ENCODE assay signal across 8 cellular contexts in genomic region chr5:38208782-38209378, GRCh38. TPM values are rescaled to one million over a fixed set of nuclear protein-coding genes. Genes with fewer than 3 reads are reported as not detected.
DNase-seq lines count a peak whose midpoint lies in the region; ATAC-seq, FAIRE-seq and TF ChIP-seq lines count a peak whose summit lies in the region.

No MANE protein-coding gene starts in this region.

- no peaks in the 10 kb centered on the region for H3K9me3 ChIP-seq in osteoblast (ENCODE audit: low read depth, low read length)

- no peaks in the 10 kb centered on the region for H3K79me2 ChIP-seq in osteoblast (ENCODE audit: insufficient read depth, low read length)

- intact Hi-C loops in posterior vena cava (cut with DNase I) = no loop called here

- no peak overlapping the region for H3K4me3 ChIP-seq in osteoblast (ENCODE audit: insufficient read depth, low read length)

- peaks cover 17% of the 10 kb centered on the region for H3K27me3 ChIP-seq in osteoblast (ENCODE audit: insufficient read depth, low read length)

- no peaks in the 10 kb centered on the region for H3K4me1 ChIP-seq in osteoblast (ENCODE audit: insufficient read depth, low read length)

- TF ChIP-seq POLR2A in H54 (IDR thresholded peaks at IDR 0.05; ENCODE audit: low read depth, low read length) = no peak

- no peak for ATAC-seq in GM18519 (IDR thresholded peaks at IDR 0.05; ENCODE audit: low FRiP score, unreplicated experiment)

- H3K4me2 ChIP-seq in osteoblast (ENCODE audit: insufficient read depth, low read length) = no peak overlapping the region

- H4K20me1 ChIP-seq in osteoblast (ENCODE audit: insufficient read depth, low read length) = no peaks in the 10 kb centered on the region

- no peak for DNase-seq in AG09319 (ENCODE audit: extremely low read depth, low read depth)
- peak; percentile 36 for DNase-seq in H54 (ENCODE audit: insufficient read length, low spot score)
- peak; percentile 38 for DNase-seq in NCI-H526 treated with DMSO at 0.1 percent for 48 hours (lab: John Stamatoyannopoulos, UW)
- no peak for DNase-seq in osteoblast (ENCODE audit: insufficient read length, low spot score, missing footprints)
- DNase-seq in posterior vena cava (ENCODE audit: low spot score) = no peak
- no peak for DNase-seq in stimulated activated CD4-positive, alpha-beta T cell treated with anti-CD3 and anti-CD28 coated beads, Interleukin-12 subunit alpha, Interleukin-12 subunit beta, amount 100 ng/mL, for 4 hours

- peak; percentile 43 for FAIRE-seq in H54 (lab: Jason Lieb, UNC)
- peak; percentile 65 for FAIRE-seq in endometrium (lab: Jason Lieb, UNC)

- H3K27ac ChIP-seq in osteoblast (ENCODE audit: low read depth, low read length) = no peak overlapping the region

- H2AFZ ChIP-seq in osteoblast (ENCODE audit: low read length) = no peak overlapping the region

- TF ChIP-seq CTCF in AG09319 (IDR thresholded peaks at IDR 0.05; ENCODE audit: low read depth, low read length) = peak; percentile 33
- peak; percentile 59 for TF ChIP-seq CTCF in osteoblast (IDR thresholded peaks at IDR 0.05; ENCODE audit: extremely low read depth, low read depth, low read length)

- H3K36me3 ChIP-seq in osteoblast (ENCODE audit: insufficient read depth, low read length) = no peaks in the 10 kb centered on the region

RNA-seq across cellular contexts. Expression of gene EGFLAM, which starts 49.5 kb away (rescaled TPM):
- 11.2 and 13.8 TPM in 2 replicates for total RNA-seq in osteoblast
- 10 to 100 TPM in 1 of 2 donors, 1 to 10 TPM in 1; 6.4 to 10.2 TPM for total RNA-seq in posterior vena cava

Comparison
In these comparisons a context has a peak if more than half of its experiments do, and no peak if none do; other contexts are left out.
1. DNase-seq: peak in H54 (single experiment) and NCI-H526 treated with DMSO at 0.1 percent for 48 hours (single experiment); none in AG09319 (single experiment), osteoblast (single experiment), posterior vena cava (single experiment) and stimulated activated CD4-positive, alpha-beta T cell treated with anti-CD3 and anti-CD28 coated beads, Interleukin-12 subunit alpha, Interleukin-12 subunit beta, amount 100 ng/mL, for 4 hours (single experiment).